Comparison of ENCODE assay signal across 8 cellular contexts in the genomic region with DNA sequence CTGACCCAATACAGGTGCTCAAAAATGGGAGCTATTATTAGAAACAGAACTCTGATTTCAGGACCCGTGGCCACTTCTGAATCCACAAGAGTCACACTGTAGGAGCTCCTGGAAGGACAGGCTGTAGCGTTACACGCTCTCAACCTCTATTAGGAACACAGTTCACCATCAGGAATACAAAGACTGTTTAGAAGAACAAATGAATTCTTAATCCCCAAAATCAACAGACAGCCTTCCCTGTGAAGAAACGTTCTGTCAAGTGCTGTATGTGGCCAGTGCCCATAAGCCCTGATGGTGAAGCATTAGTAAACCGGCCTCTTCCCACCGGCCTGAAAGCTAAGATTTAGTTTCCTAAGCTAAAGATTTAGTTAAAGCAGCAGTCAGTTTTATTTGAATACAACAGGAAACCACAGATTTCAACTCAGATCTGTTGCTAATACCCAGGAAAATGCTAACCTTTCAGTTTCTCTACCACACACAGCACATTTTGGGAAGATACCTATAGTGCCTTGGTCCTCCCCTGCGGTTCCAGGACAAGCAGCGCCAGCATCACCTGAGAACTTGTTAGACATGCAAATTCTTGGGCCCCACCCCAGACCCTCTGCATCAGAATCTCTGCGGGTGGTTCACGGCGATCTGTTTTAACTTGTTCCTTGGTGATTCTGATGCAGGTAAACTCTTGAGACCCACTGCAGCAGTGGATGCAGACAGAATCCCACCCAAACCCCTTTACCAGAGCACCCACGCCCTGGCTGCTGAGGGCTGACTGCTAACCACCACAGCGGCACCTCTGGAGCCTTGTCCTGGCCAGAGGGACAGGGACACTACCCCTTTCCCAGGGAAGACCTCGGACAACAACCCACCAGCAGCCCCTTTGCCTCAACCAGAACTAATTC. TPM values are rescaled to one million over a fixed set of nuclear protein-coding genes. Genes with fewer than 3 reads are reported as not detected.
DNase-seq lines count a peak whose midpoint lies in the region; ATAC-seq and TF ChIP-seq lines count a peak whose summit lies in the region.

No MANE protein-coding gene starts in this region.

- DNase-seq in HFFc6 (no peak), RPMI8226 (peak; percentile 90), mucosa of descending colon (no peak), NCI-H2081 (lab: John Stamatoyannopoulos, UW) (no peak), body of pancreas (no peak), T1000 (lab: John Stamatoyannopoulos, UW) (no peak), C1 segment of cervical spinal cord (lab: John Stamatoyannopoulos, UW) (no peak)

- WGBS in body of pancreas, 2 donors = 49 to 70% methylated on average over 10 to 14 of the region's 14 CpGs

- H3K36me3 Mint-ChIP-seq in HFFc6 (ENCODE audit: low read depth) = no peaks in the 10 kb centered on the region

- peaks cover 33% of the 10 kb centered on the region for H3K4me1 Mint-ChIP-seq in HFFc6 (ENCODE audit: low read depth)

- no peaks in the 10 kb centered on the region for H3K27me3 ChIP-seq in body of pancreas

- no peak overlapping the region for H3K4me3 Mint-ChIP-seq in HFFc6

- no peaks in the 10 kb centered on the region for H3K36me3 ChIP-seq in mucosa of descending colon (ENCODE audit: low read depth)
- no peaks in the 10 kb centered on the region for H3K36me3 ChIP-seq in body of pancreas (replicated peaks in 1 of 2; ENCODE audit: insufficient read depth in 1 of 2, low read depth in 2 of 2)

- peak overlapping the region; percentile 51 for H3K27ac Mint-ChIP-seq in HFFc6

- ATAC-seq in GM18873 (IDR thresholded peaks at IDR 0.05; ENCODE audit: low FRiP score, unreplicated experiment) (peak; percentile 56), mucosa of descending colon (peak; percentile 21), body of pancreas (no peak)

- H3K4me3 ChIP-seq in mucosa of descending colon (no peak overlapping the region), body of pancreas (no peak overlapping the region)

- H3K4me1 ChIP-seq in mucosa of descending colon (ENCODE audit: low read depth) = peaks cover 4% of the 10 kb centered on the region
- peaks cover 11% of the 10 kb centered on the region for H3K4me1 ChIP-seq in body of pancreas

- TF ChIP-seq CTCF in HFFc6 (IDR thresholded peaks at IDR 0.05) (no peak), mucosa of descending colon (IDR thresholded peaks at IDR 0.05) (no peak), body of pancreas (IDR thresholded peaks at IDR 0.05) (no peak)

- intact Hi-C loops in mucosa of descending colon (cut with DNase I, micrococcal nuclease) = no loop called here
- intact Hi-C loops in body of pancreas (cut with DNase I) = no loop called here

- peaks cover 2% of the 10 kb centered on the region for H3K27me3 Mint-ChIP-seq in HFFc6 (ENCODE audit: insufficient read depth)

- no peaks in the 10 kb centered on the region for H3K9me3 Mint-ChIP-seq in HFFc6

- H3K9me3 ChIP-seq in mucosa of descending colon (no peaks in the 10 kb centered on the region), body of pancreas (no peaks in the 10 kb centered on the region)

- H3K27ac ChIP-seq in body of pancreas = no peak overlapping the region

- no peak for TF ChIP-seq POLR2A in body of pancreas (IDR thresholded peaks at IDR 0.05)

RNA-seq across cellular contexts. Expression of gene MTRES1, which starts 33.4 kb away (rescaled TPM):
- total RNA-seq in HFFc6 (2021; fragmentation: NEBNext Ultra II Directional; extraction: Animal tissue kit (Norgen Biotek cat#: 25700)) = 10 to 100 TPM; 17.0 to 22.7 (median 18.2) TPM
- 10 to 100 TPM; 22.6 to 30.7 (median 30.0) TPM for total RNA-seq in mucosa of descending colon
- 10 to 100 TPM in 1 of 2 donors, 1 to 10 TPM in 1; 8.6 to 15.5 TPM for total RNA-seq in body of pancreas

RNA-seq across cellular contexts. Expression of gene BEND3, which starts 53.9 kb away (rescaled TPM):
- 1 to 10 TPM; 1.9 to 2.3 (median 2.1) TPM for total RNA-seq in HFFc6 (2021; fragmentation: NEBNext Ultra II Directional; extraction: Animal tissue kit (Norgen Biotek cat#: 25700))
- total RNA-seq in mucosa of descending colon = 1 to 10 TPM; 3.6 to 6.7 (median 5.3) TPM
- 1 to 10 TPM; 2.1 to 4.0 TPM for total RNA-seq in body of pancreas
